In the genomic region with DNA sequence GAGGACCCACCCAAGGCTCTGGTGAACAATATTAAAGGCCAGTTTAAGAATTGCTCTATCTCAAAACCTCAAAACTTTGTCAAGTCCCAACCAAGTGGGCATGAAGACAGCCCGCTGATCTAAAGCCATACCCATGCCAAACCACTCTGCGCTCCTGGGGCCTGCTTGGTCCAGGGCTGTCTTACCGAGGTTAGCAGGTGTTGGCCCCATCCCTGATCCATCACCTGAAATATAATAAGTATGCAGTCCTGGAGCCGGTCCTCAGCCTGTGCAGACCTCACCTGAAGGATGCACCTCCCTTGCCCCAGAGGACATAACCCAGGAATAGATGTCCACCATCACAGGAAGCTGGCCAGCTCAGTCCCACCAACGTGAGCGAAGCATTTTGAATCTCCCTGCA, we compare ENCODE assay signal across 9 cellular contexts.
"Had no signal": no experiment of that assay in that cellular context is flagged by ENCODE, and none has a peak within 500 bp of the region (broad histone marks: within the 10 kb centered on the region; RNA-seq: fewer than 3 reads in every experiment).

No MANE protein-coding gene starts in this region.

- H3K4me3 ChIP-seq: GM23248, GM23338, HAP-1 had no signal

- ATAC-seq: GM23338, HCT116 had no signal

- H3K36me3 ChIP-seq: HAP-1 had no signal

- H3K27ac ChIP-seq: GM23248 had no signal

- H3K4me1 ChIP-seq: HAP-1 had no signal

- DNase-seq: GM23248, GOT3, H7, H9, HCEC 1CT, HFFc6 had no signal

- H3K9me3 ChIP-seq: HAP-1 had no signal
